Comparison of ENCODE assay signal across 8 cellular contexts in the genomic region with DNA sequence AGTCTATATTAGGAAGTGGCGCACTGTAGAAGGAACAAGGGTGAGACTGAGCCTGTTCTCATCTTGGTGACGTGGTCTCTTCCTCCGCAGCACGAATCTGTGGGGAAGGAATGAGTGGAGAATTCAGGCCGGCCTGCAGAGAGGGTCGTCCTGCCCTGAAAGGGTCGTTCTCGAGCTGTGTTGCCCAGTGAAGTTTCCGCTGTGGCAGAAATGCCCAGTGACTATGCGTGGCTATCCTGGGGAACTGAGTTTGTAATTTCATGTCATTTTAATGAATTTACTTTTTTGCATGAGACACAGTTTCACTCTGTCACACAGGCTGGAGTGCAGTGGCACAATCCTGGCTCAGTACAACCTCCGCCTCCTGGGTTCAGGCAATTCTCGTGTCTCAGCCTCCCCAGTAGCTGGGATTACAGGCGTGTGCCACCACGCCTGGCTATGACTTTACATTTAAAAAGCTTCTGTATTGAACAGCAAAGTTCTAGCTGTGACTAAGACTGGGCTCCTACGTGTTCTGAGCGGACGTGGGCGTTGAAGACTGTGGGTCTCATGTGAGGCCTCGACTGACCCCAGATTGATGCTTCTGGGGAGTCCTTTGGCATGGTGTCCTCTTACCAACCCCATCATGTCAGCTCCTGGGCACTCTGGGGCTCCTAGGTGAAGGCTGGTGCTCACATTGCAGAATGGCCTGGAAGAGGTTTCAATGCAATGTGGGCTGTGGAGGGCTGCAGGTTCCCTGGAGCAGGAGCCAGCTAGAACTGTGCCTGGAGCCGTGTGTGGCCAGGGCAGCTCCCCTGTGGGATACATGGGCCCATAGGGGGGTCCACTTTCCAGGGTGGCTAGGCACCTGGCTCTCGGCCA. TPM values are rescaled to one million over a fixed set of nuclear protein-coding genes. Genes with fewer than 3 reads are reported as not detected.
DNase-seq lines count a peak whose midpoint lies in the region; TF ChIP-seq lines count a peak whose summit lies in the region.

No MANE protein-coding gene starts in this region.

- H3K9me2 ChIP-seq in Karpas-422 (replicated peaks; ENCODE audit: insufficient read depth, low read length) = no peaks in the 10 kb centered on the region

- H3K27ac Mint-ChIP-seq in endodermal cell = peak overlapping the region; percentile 100
- H3K27ac Mint-ChIP-seq in osteocyte (ENCODE audit: unreplicated experiment) = peak overlapping the region; percentile 100

- no peak for DNase-seq in AG04450 (ENCODE audit: low read depth, low spot score)
- DNase-seq in Karpas-422 = no peak
- peak; percentile 74 for DNase-seq in endodermal cell
- no peak for DNase-seq in osteocyte (ENCODE audit: extremely low spot score, unreplicated experiment)
- no peak for DNase-seq in EL
- DNase-seq in NCI-H2107 (lab: John Stamatoyannopoulos, UW) = no peak
- no peak for DNase-seq in activated CD4-positive, CD25-positive, alpha-beta regulatory T cell treated with anti-CD3 and anti-CD28 coated beads, Interleukin-2, amount 50 U/mL, for 72 hours
- DNase-seq in medulla oblongata (ENCODE audit: extremely low spot score) = no peak

- H4K20me1 ChIP-seq in Karpas-422 (ENCODE audit: insufficient read depth, low read depth, low read length) = peaks cover 6% of the 10 kb centered on the region; the same call in 1 of the 2 replicates

- H3K36me3 Mint-ChIP-seq in endodermal cell (ENCODE audit: low read depth) = peaks cover 17% of the 10 kb centered on the region
- H3K36me3 Mint-ChIP-seq in osteocyte (ENCODE audit: unreplicated experiment) = peaks cover 13% of the 10 kb centered on the region

- peaks cover 19% of the 10 kb centered on the region for H3K4me1 Mint-ChIP-seq in endodermal cell
- H3K4me1 Mint-ChIP-seq in osteocyte (ENCODE audit: unreplicated experiment) = peaks cover 66% of the 10 kb centered on the region

- peak overlapping the region; percentile 27; the same call in 1 of the 2 replicates for H3K9ac ChIP-seq in Karpas-422 (ENCODE audit: low read length)
- H3K9ac ChIP-seq in endodermal cell (ENCODE audit: extremely low read depth, low read length, poor library complexity, severe bottlenecking) = peak overlapping the region; percentile 89

- no peaks in the 10 kb centered on the region for H3K9me3 Mint-ChIP-seq in endodermal cell
- H3K9me3 Mint-ChIP-seq in osteocyte (ENCODE audit: unreplicated experiment) = no peaks in the 10 kb centered on the region

- peaks cover 47% of the 10 kb centered on the region for H3K79me2 ChIP-seq in Karpas-422 (ENCODE audit: low read length)

- 85 to 88% methylated on average over 14 to 21 of the region's 21 CpGs for WGBS in endodermal cell (ENCODE audit: insufficient coverage in 1 of 2, insufficient read length in 1 of 2), 2 experiments

- H3K27ac ChIP-seq in AG04450 (ENCODE audit: low read depth, low read length) (peak overlapping the region; percentile 99), Karpas-422 (ENCODE audit: low read length) (peak overlapping the region; percentile 16; the same call in 1 of the 2 replicates), endodermal cell (ENCODE audit: low read depth, low read length) (peak overlapping the region; percentile 99)

- H3K36me3 ChIP-seq in Karpas-422 (ENCODE audit: insufficient read depth, low read length) = no peaks in the 10 kb centered on the region
- peaks cover 25% of the 10 kb centered on the region for H3K36me3 ChIP-seq in endodermal cell (ENCODE audit: control insufficient read depth, insufficient read depth, low read length)

- H2AFZ ChIP-seq in Karpas-422 (ENCODE audit: low read length) = no peak overlapping the region

- POLR2A ChIA-PET in AG04450 (lab: Yijun Ruan, JAX) = interaction anchor here (0.9 to 1.5 kb wide), 3 partner anchors 16 to 160 kb away, joined by 4 to 7 read pairs (median 5); a partner anchor contains a TSS

- no peaks in the 10 kb centered on the region; the same call in 1 of the 2 replicates for H3K9me3 ChIP-seq in AG04450 (ENCODE audit: control insufficient read depth, insufficient read depth, low read length)
- no peaks in the 10 kb centered on the region for H3K9me3 ChIP-seq in Karpas-422 (ENCODE audit: low read length)
- H3K9me3 ChIP-seq in endodermal cell (ENCODE audit: control insufficient read depth, low read length) = no peaks in the 10 kb centered on the region

- H3K27me3 ChIP-seq in AG04450 (ENCODE audit: control insufficient read depth, insufficient read depth, low read length) (no peaks in the 10 kb centered on the region), Karpas-422 (ENCODE audit: low read length) (no peaks in the 10 kb centered on the region), endodermal cell (ENCODE audit: control insufficient read depth, insufficient read depth, low read length, poor library complexity, severe bottlenecking) (no peaks in the 10 kb centered on the region)

- H3K27me3 Mint-ChIP-seq in endodermal cell (ENCODE audit: insufficient read depth) = no peaks in the 10 kb centered on the region
- no peaks in the 10 kb centered on the region for H3K27me3 Mint-ChIP-seq in osteocyte (ENCODE audit: unreplicated experiment)

- CTCF ChIA-PET in AG04450 (lab: Charles Lee) = interaction anchor here (2.5 to 4.5 kb wide), 2 partner anchors 20 to 154 kb away, joined by 16 to 29 read pairs; no protein-coding TSS in a partner anchor

- peak overlapping the region; percentile 44 for H3K4me2 ChIP-seq in Karpas-422 (ENCODE audit: low read depth, low read length, poor library complexity, severe bottlenecking)

- H3K4me3 Mint-ChIP-seq in endodermal cell (no peak overlapping the region), osteocyte (ENCODE audit: unreplicated experiment) (peak overlapping the region; percentile 91)

- H3K4me1 ChIP-seq in Karpas-422 (ENCODE audit: low read length) (peaks cover 46% of the 10 kb centered on the region), endodermal cell (ENCODE audit: control insufficient read depth, insufficient read depth, low read length) (peaks cover 26% of the 10 kb centered on the region)

- TF ChIP-seq CTCF in AG04450 (IDR thresholded peaks at IDR 0.05; ENCODE audit: low read depth, low read length) (no peak), endodermal cell (conservative IDR thresholded peaks at IDR 0.05) (no peak), osteocyte (IDR thresholded peaks at IDR 0.05) (no peak)

- no peak overlapping the region for H3K4me3 ChIP-seq in AG04450 (ENCODE audit: low read depth, low read length)
- no peak overlapping the region for H3K4me3 ChIP-seq in Karpas-422 (ENCODE audit: low read length)
- peak overlapping the region; percentile 81 for H3K4me3 ChIP-seq in endodermal cell (ENCODE audit: low read length)

RNA-seq across cellular contexts. Expression of a gene that starts 29.4 kb away (rescaled TPM):
- polyA plus RNA-seq in AG04450 (2011; rRNA removed) = 12.0 and 12.6 TPM in 2 replicates
- polyA minus RNA-seq in AG04450 (2011; rRNA and poly(A)+ RNA removed) = 20.6 TPM in 2 replicates
- total RNA-seq in Karpas-422 (2014; rRNA removed; shearing (Covaris generic); ENCODE audit: low replicate concordance) = 4.1 and 12.7 TPM in 2 replicates
- 10 to 100 TPM; 12.9 to 13.1 TPM for total RNA-seq in endodermal cell
- 12.8 TPM for polyA plus RNA-seq in endodermal cell (2013, experiment 1 of 2)
- 11.1 TPM for polyA plus RNA-seq in endodermal cell (2013, experiment 2 of 2)
- 15.6 and 18.0 TPM in 2 replicates for total RNA-seq in osteocyte

RNA-seq across cellular contexts. Expression of a gene that starts 30.1 kb away (rescaled TPM):
- 56.3 and 75.2 TPM in 2 replicates for polyA plus RNA-seq in AG04450 (2011; rRNA removed)
- polyA minus RNA-seq in AG04450 (2011; rRNA and poly(A)+ RNA removed) = 50.5 and 68.7 TPM in 2 replicates
- 68.4 and 114 TPM in 2 replicates for total RNA-seq in Karpas-422 (2014; rRNA removed; shearing (Covaris generic); ENCODE audit: low replicate concordance)
- total RNA-seq in endodermal cell (10 to 100 TPM; 73.5 to 84.5 TPM), osteocyte (79.2 and 80.3 TPM in 2 replicates)
- polyA plus RNA-seq in endodermal cell (2013, experiment 1 of 2) = 36.7 TPM
- 33.1 TPM for polyA plus RNA-seq in endodermal cell (2013, experiment 2 of 2)

RNA-seq across cellular contexts. Expression of a gene that starts 30.3 kb away (rescaled TPM):
- 7.5 and 8.9 TPM in 2 replicates for polyA plus RNA-seq in AG04450 (2011; rRNA removed)
- 6.9 and 9.8 TPM in 2 replicates for polyA minus RNA-seq in AG04450 (2011; rRNA and poly(A)+ RNA removed)
- 7.3 and 13.9 TPM in 2 replicates for total RNA-seq in Karpas-422 (2014; rRNA removed; shearing (Covaris generic); ENCODE audit: low replicate concordance)
- 1 to 10 TPM; 6.2 to 6.6 TPM for total RNA-seq in endodermal cell
- 7.9 TPM for polyA plus RNA-seq in endodermal cell (2013, experiment 1 of 2)
- polyA plus RNA-seq in endodermal cell (2013, experiment 2 of 2) = 7.3 TPM
- 8.4 and 8.8 TPM in 2 replicates for total RNA-seq in osteocyte

RNA-seq across cellular contexts. Expression of a gene that starts 51.9 kb away (rescaled TPM):
- not detected in 2 replicates for polyA plus RNA-seq in AG04450 (2011; rRNA removed)
- polyA minus RNA-seq in AG04450 (2011; rRNA and poly(A)+ RNA removed) = not detected in 2 replicates
- not detected in 2 replicates for total RNA-seq in Karpas-422 (2014; rRNA removed; shearing (Covaris generic); ENCODE audit: low replicate concordance)
- total RNA-seq in endodermal cell = not detected
- not detected for polyA plus RNA-seq in endodermal cell (2013, experiment 1 of 2)
- not detected for polyA plus RNA-seq in endodermal cell (2013, experiment 2 of 2)
- total RNA-seq in osteocyte = not detected in 2 replicates

Comparison
In these comparisons a context has a peak if more than half of its experiments do, and no peak if none do; other contexts are left out.
1. H3K27ac ChIP-seq: peak in every context shown above with its lines; median percentile 99 in AG04450; 99 in endodermal cell; 16 in Karpas-422.